Comparison of ENCODE assay signal across 23 cellular contexts in genomic region chr12:28082101-28082500, GRCh38.
DNase-seq lines count a peak whose midpoint lies in the region; ATAC-seq, FAIRE-seq and TF ChIP-seq lines count a peak whose summit lies in the region.
"Had no signal": no experiment of that assay in that cellular context is flagged by ENCODE, and none has a peak within 500 bp of the region (broad histone marks: within the 10 kb centered on the region; RNA-seq: fewer than 3 reads in every experiment).

No MANE protein-coding gene starts in this region.

- intact Hi-C loops in ovary (cut with DNase I): no loop called here

- 0 out of 3 replicates have a peak overlapping the region, but pooled peaks have one; percentile 21 for H3K4me2 ChIP-seq in A549
- no peak overlapping the region for H3K4me2 ChIP-seq in osteoblast (ENCODE audit: insufficient read depth, low read length)
- H3K4me2 ChIP-seq: BLaER1 treated with 17β-estradiol and CSF1 and Interleukin-3, amounts not matched to agents 10 nM and 100 nM had no signal

- no peak overlapping the region for H2AFZ ChIP-seq in osteoblast (ENCODE audit: low read length)

- H3K36me3 ChIP-seq in osteoblast (ENCODE audit: insufficient read depth, low read length) (no peaks in the 10 kb centered on the region), ovary (no peaks in the 10 kb centered on the region)
- H3K36me3 ChIP-seq: BLaER1 treated with 17β-estradiol and CSF1 and Interleukin-3, amounts not matched to agents 10 nM and 100 nM had no signal

- H3K4me3 ChIP-seq in A549 (no peak overlapping the region), epithelial cell of esophagus (ENCODE audit: low read length) (no peak overlapping the region), osteoblast (ENCODE audit: insufficient read depth, low read length) (no peak overlapping the region), ovary (no peak overlapping the region)
- H3K4me3 ChIP-seq: BLaER1 treated with 17β-estradiol and CSF1 and Interleukin-3, amounts not matched to agents 10 nM and 100 nM had no signal

- TF ChIP-seq RAD21 in A549 (conservative IDR thresholded peaks at IDR 0.05 in 1 of 2, IDR thresholded peaks at IDR 0.05 in 1 of 2): no peak

- TF ChIP-seq POLR2A in A549 (IDR thresholded peaks at IDR 0.05; ENCODE audit: low read length): no peak
- TF ChIP-seq POLR2A in ovary (IDR thresholded peaks at IDR 0.05): no peak

- no peak for ATAC-seq in A549
- ATAC-seq: Panc1 had no signal

- POLR2A ChIA-PET in A549 (lab: Yijun Ruan, JAX): no interaction called here

- H3K27ac ChIP-seq in A549: no peak overlapping the region
- peak overlapping the region; percentile 25 for H3K27ac ChIP-seq in osteoblast (ENCODE audit: low read depth, low read length)
- H3K27ac ChIP-seq in ovary: no peak overlapping the region
- H3K27ac ChIP-seq: BLaER1 treated with 17β-estradiol and CSF1 and Interleukin-3, amounts not matched to agents 10 nM and 100 nM; RWPE1 had no signal

- WGBS in A549 (ENCODE audit: missing lambda C conversion rate): 8% methylated on average over 1 of the region's 1 CpG
- whole genome bisulfite sequencing in ovary, 3 donors: 44 to 59% (median 57%) methylated on average over 1 of the region's 1 CpG

- CTCF ChIA-PET in A549 (lab: Yijun Ruan, JAX): no interaction called here

- FAIRE-seq in A549 (lab: Jason Lieb, UNC) (no peak), HTR-8/SVneo (lab: Jason Lieb, UNC) (peak; percentile 4)
- FAIRE-seq: D721Med, G401.6 had no signal

- DNase-seq in A549 (ENCODE audit: low read depth in 1 of 2, low spot score in 1 of 2) (no peak), HTR-8/SVneo (ENCODE audit: insufficient read length, low spot score) (no peak), epithelial cell of esophagus (ENCODE audit: low read depth) (peak; percentile 6), osteoblast (ENCODE audit: insufficient read length, low spot score, missing footprints) (no peak), ovary (no peak), NCI-H2227 (lab: John Stamatoyannopoulos, UW; ENCODE audit: unreplicated experiment) (no peak)
- DNase-seq in activated CD4-positive, CD25-positive, alpha-beta regulatory T cell (lab: John Stamatoyannopoulos, UW): no peak
- DNase-seq: AML-193; CD4-positive, alpha-beta T cell; DMS53; GOT3; HCEC 1CT; NCI-H1105; NCI-H1436 treated with DMSO at 0.1 percent for 48 hours; NCI-H187 treated with DMSO at 0.1 percent for 48 hours; NCI-H2227 treated with DMSO at 0.1 percent for 48 hours; NCI-H526 treated with DMSO at 0.1 percent for 48 hours; SHP77 had no signal

- no peaks in the 10 kb centered on the region for H4K20me1 ChIP-seq in osteoblast (ENCODE audit: insufficient read depth, low read length)
- H4K20me1 ChIP-seq: BLaER1 treated with 17β-estradiol and CSF1 and Interleukin-3, amounts not matched to agents 10 nM and 100 nM had no signal

- no peaks in the 10 kb centered on the region for H3K79me2 ChIP-seq in osteoblast (ENCODE audit: insufficient read depth, low read length)

- no peaks in the 10 kb centered on the region for H3K4me1 ChIP-seq in A549
- peaks cover 11% of the 10 kb centered on the region for H3K4me1 ChIP-seq in osteoblast (ENCODE audit: insufficient read depth, low read length)
- H3K4me1 ChIP-seq in ovary (ENCODE audit: insufficient read depth): no peaks in the 10 kb centered on the region

- TF ChIP-seq EP300 in A549 (IDR thresholded peaks at IDR 0.05): no peak
- TF ChIP-seq EP300 in ovary (IDR thresholded peaks at IDR 0.05): no peak

- no peaks in the 10 kb centered on the region for H3K27me3 ChIP-seq in osteoblast (ENCODE audit: insufficient read depth, low read length)
- H3K27me3 ChIP-seq in ovary: no peaks in the 10 kb centered on the region
- H3K27me3 ChIP-seq: BLaER1 treated with 17β-estradiol and CSF1 and Interleukin-3, amounts not matched to agents 10 nM and 100 nM had no signal

- TF ChIP-seq CTCF in A549 (IDR thresholded peaks at IDR 0.05) (no peak), epithelial cell of esophagus (IDR thresholded peaks at IDR 0.05; ENCODE audit: insufficient read depth, low read depth, low read length, missing control alignments) (no peak), osteoblast (IDR thresholded peaks at IDR 0.05; ENCODE audit: extremely low read depth, low read depth, low read length) (no peak), ovary (IDR thresholded peaks at IDR 0.05) (no peak)

- peaks cover 3% of the 10 kb centered on the region; the same call in 1 of the 3 replicates for H3K9me3 ChIP-seq in A549
- no peaks in the 10 kb centered on the region for H3K9me3 ChIP-seq in osteoblast (ENCODE audit: low read depth, low read length)
- no peaks in the 10 kb centered on the region for H3K9me3 ChIP-seq in ovary

TF ChIP-seq in A549, 52 proteins besides CTCF, POLR2A, EP300 and RAD21:
- TF ChIP-seq CBX2 (IDR thresholded peaks at IDR 0.05; ENCODE audit: borderline replicate concordance, low read depth): no peak
- no peak for TF ChIP-seq ELK1 (IDR thresholded peaks at IDR 0.05; ENCODE audit: low read depth, low read length)
- no peak for TF ChIP-seq NR3C1 (IDR thresholded peaks at IDR 0.05)
TF ChIP-seq in A549: peak in this region for 0.
